In the genomic region with DNA sequence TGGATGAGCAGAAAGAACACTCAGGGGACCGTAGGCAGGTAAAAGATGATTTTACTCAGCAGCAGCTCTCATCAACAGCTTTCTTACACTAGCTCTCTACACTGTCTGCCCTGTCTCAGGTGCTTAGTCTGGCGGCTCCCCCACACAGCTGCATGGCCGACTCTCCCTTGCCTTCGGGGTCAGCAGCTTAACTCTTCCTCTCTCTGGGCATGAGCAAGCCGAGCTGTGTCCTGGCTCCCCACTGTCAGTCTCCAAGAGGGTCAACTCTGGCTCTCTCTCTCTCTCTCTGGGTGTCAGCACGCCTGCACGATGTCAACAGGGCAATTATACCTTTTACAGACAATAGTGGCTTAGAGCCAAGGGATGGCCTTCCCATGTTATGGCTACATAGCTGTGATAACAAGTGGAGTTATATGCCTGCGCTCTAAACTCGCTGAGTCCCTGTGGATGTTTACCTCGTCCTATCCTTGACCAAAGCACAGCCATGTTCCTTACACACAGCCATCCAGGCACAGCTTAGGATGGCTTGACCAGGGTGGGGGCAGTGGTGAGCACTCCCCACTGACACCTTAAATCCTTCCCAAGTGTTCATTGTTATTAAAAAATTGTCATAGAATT, we compare ENCODE assay signal across 10 cellular contexts. TPM values are rescaled to one million over a fixed set of nuclear protein-coding genes. Genes with fewer than 3 reads are reported as not detected.
DNase-seq lines count a peak whose midpoint lies in the region; ATAC-seq and TF ChIP-seq lines count a peak whose summit lies in the region.
"Had no signal": no experiment of that assay in that cellular context is flagged by ENCODE, and none has a peak within 500 bp of the region (broad histone marks: within the 10 kb centered on the region; RNA-seq: fewer than 3 reads in every experiment).

No MANE protein-coding gene starts in this region.

- no peak for TF ChIP-seq POLR2A in vagina (IDR thresholded peaks at IDR 0.05)

- peaks cover 0 to 3% (median 0%) of the 10 kb centered on the region in 5 experiments for H3K9me3 Mint-ChIP-seq in brain
- H3K9me3 Mint-ChIP-seq: naive thymus-derived CD4-positive, alpha-beta T cell had no signal

- intact Hi-C loops in left ventricle myocardium inferior (cut with micrococcal nuclease) (no loop called here), Right ventricle myocardium superior (cut with DNase I) (no loop called here), mucosa of descending colon (cut with DNase I, micrococcal nuclease) (no loop called here), vagina (cut with DNase I) (no loop called here)

- H3K4me1 Mint-ChIP-seq in brain, result peaks cover 42% of the 10 kb centered on the region

- H3K36me3 ChIP-seq in left ventricle myocardium inferior, result no peaks in the 10 kb centered on the region
- no peaks in the 10 kb centered on the region for H3K36me3 ChIP-seq in mucosa of descending colon (ENCODE audit: low read depth)
- no peaks in the 10 kb centered on the region for H3K36me3 ChIP-seq in vagina
- H3K36me3 ChIP-seq: BLaER1 had no signal

- peaks cover 10% of the 10 kb centered on the region for H3K27me3 Mint-ChIP-seq in brain

- TF ChIP-seq CTCF in left ventricle myocardium inferior (IDR thresholded peaks at IDR 0.05; ENCODE audit: borderline replicate concordance) (no peak), brain (conservative IDR thresholded peaks at IDR 0.05) (no peak), mucosa of descending colon (IDR thresholded peaks at IDR 0.05) (no peak), vagina (IDR thresholded peaks at IDR 0.05) (no peak)

- H3K27ac ChIP-seq in left ventricle myocardium inferior (replicated peaks) (peak overlapping the region; percentile 42), vagina (peak overlapping the region; percentile 94)
- H3K27ac ChIP-seq: BLaER1 had no signal

- ATAC-seq in Right ventricle myocardium superior (ENCODE audit: poor library complexity) (no peak), mucosa of descending colon (no peak), GM18858 (IDR thresholded peaks at IDR 0.05; ENCODE audit: unreplicated experiment) (no peak)
- no peak for ATAC-seq in stimulated activated naive CD8-positive, alpha-beta T cell treated with anti-CD3 and anti-CD28 coated beads, Interleukin-15, Interleukin-2, amounts not matched to agents 100 U/mL and 50 U/mL, for 24 hours
- ATAC-seq: naive thymus-derived CD4-positive, alpha-beta T cell had no signal

- H3K9me3 ChIP-seq in left ventricle myocardium inferior (replicated peaks), result no peaks in the 10 kb centered on the region
- no peaks in the 10 kb centered on the region for H3K9me3 ChIP-seq in mucosa of descending colon
- H3K9me3 ChIP-seq in vagina, result no peaks in the 10 kb centered on the region

- peaks cover 34% of the 10 kb centered on the region for H3K4me1 ChIP-seq in left ventricle myocardium inferior
- peaks cover 38% of the 10 kb centered on the region for H3K4me1 ChIP-seq in mucosa of descending colon (ENCODE audit: low read depth)
- H3K4me1 ChIP-seq in vagina, result peaks cover 51% of the 10 kb centered on the region

- DNase-seq in left ventricle myocardium inferior (no peak), Right ventricle myocardium superior (no peak), mucosa of descending colon (peak in 2 of 3 donors; percentile 39 to 54), vagina (ENCODE audit: extremely low spot score in 2 of 2) (no peak), activated gamma-delta T cell (lab: John Stamatoyannopoulos, UW) (no peak)
- no peak for DNase-seq in stimulated activated naive CD8-positive, alpha-beta T cell treated with anti-CD3 and anti-CD28 coated beads, Interleukin-15, Interleukin-2, amounts not matched to agents 100 U/mL and 50 U/mL, for 24 hours

- no peaks in the 10 kb centered on the region for H3K36me3 Mint-ChIP-seq in brain

- H3K27ac Mint-ChIP-seq in brain, result peak overlapping the region in 3 of 5 experiments; percentile 82 to 95 (median 82)

- H3K27me3 ChIP-seq in left ventricle myocardium inferior (ENCODE audit: low read depth), result no peaks in the 10 kb centered on the region
- H3K27me3 ChIP-seq in vagina, result no peaks in the 10 kb centered on the region
- H3K27me3 ChIP-seq: BLaER1 had no signal

- H3K4me3 ChIP-seq in left ventricle myocardium inferior (no peak overlapping the region), mucosa of descending colon (no peak overlapping the region), vagina (no peak overlapping the region)
- H3K4me3 ChIP-seq: BLaER1 had no signal

- peak overlapping the region in 3 of 5 experiments; percentile 27 to 70 (median 31) for H3K4me3 Mint-ChIP-seq in brain

RNA-seq across cellular contexts. Expression of a gene that starts 3.1 kb away (rescaled TPM):
- total RNA-seq in left ventricle myocardium inferior (7.8 TPM), Right ventricle myocardium superior (7.9 TPM), mucosa of descending colon (100 to 1,000 TPM in 2 of 3 donors, 10 to 100 TPM in 1; 63.5 to 128 (median 121) TPM), vagina (12.3 TPM)
- polyA plus RNA-seq in brain (ENCODE audit: insufficient read depth, low read depth, low replicate concordance), result 4.5 TPM

RNA-seq across cellular contexts. Expression of a gene that starts 20.1 kb away (rescaled TPM):
- total RNA-seq in left ventricle myocardium inferior (18.5 TPM), Right ventricle myocardium superior (17.8 TPM), mucosa of descending colon (10 to 100 TPM; 17.4 to 24.7 (median 19.2) TPM), vagina (13.0 TPM)
- polyA plus RNA-seq in brain (ENCODE audit: insufficient read depth, low read depth, low replicate concordance), result 18.8 TPM

Comparison
In these comparisons a context has a peak if more than half of its experiments do, and no peak if none do; other contexts are left out.
1. DNase-seq: peak in mucosa of descending colon (2 of 3); none in left ventricle myocardium inferior (single experiment), Right ventricle myocardium superior (single experiment), vagina (0 of 2), stimulated activated naive CD8-positive, alpha-beta T cell treated with anti-CD3 and anti-CD28 coated beads, Interleukin-15, Interleukin-2, amounts not matched to agents 100 U/mL and 50 U/mL, for 24 hours (single experiment) and activated gamma-delta T cell (single experiment).